ENCODE assay signal across 13 cellular contexts in the genomic region with DNA sequence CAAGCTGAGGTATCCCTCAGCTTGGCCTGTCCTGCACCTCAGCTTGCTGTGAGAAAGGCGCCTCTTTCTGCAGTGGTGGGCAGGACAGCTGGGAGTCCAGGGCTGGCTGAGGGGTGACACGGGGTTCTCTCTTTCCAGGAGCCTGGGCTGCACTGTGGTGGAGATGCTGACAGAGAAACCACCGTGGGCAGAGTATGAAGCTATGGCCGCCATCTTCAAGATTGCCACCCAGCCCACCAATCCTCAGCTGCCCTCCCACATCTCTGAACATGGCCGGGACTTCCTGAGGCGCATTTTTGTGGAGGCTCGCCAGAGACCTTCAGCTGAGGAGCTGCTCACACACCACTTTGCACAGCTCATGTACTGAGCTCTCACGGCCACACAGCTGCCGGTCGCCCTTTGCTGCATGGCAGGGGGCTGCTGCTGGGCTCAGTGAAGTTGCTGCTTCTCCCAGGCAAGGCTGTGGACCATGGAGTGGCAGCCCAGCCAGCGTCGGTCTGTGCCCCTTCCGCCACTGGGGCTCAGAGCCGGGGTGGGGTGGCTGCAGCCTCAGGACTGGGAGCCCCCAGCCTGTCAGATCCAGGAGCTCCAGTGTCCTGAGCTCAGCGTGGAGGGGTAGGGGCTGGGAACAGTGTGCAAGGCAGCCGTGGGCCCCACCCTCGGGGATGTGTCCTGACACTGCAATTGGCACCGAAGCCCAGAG. TPM values are rescaled to one million over a fixed set of nuclear protein-coding genes. Genes with fewer than 3 reads are reported as not detected.
DNase-seq lines count a peak whose midpoint lies in the region; ATAC-seq and TF ChIP-seq lines count a peak whose summit lies in the region.
"Had no signal": no experiment of that assay in that cellular context is flagged by ENCODE, and none has a peak within 500 bp of the region (broad histone marks: within the 10 kb centered on the region; RNA-seq: fewer than 3 reads in every experiment).

No MANE protein-coding gene starts in this region.

- peaks cover 35% of the 10 kb centered on the region for H3K36me3 Mint-ChIP-seq in CD4-positive, CD25-positive, alpha-beta regulatory T cell
- H3K36me3 Mint-ChIP-seq in activated naive CD8-positive, alpha-beta T cell treated with anti-CD3 and anti-CD28 coated beads, Interleukin-2, amount 50 U/mL, for 24 hours (ENCODE audit: low read depth): peaks cover 27% of the 10 kb centered on the region
- H3K36me3 Mint-ChIP-seq in natural killer cell treated with Interleukin-12 subunit alpha and Interleukin-12 subunit beta and Interleukin-15 and Interleukin-18, amount 100 ng/mL, for 72 hours: no peaks in the 10 kb centered on the region

- H3K9me3 Mint-ChIP-seq in CD4-positive, CD25-positive, alpha-beta regulatory T cell: peaks cover 0 to 4% (median 0%) of the 10 kb centered on the region in 7 donors
- no peaks in the 10 kb centered on the region for H3K9me3 Mint-ChIP-seq in activated naive CD8-positive, alpha-beta T cell treated with anti-CD3 and anti-CD28 coated beads, Interleukin-2, amount 50 U/mL, for 24 hours
- H3K9me3 Mint-ChIP-seq in natural killer cell treated with Interleukin-12 subunit alpha and Interleukin-12 subunit beta and Interleukin-15 and Interleukin-18, amount 100 ng/mL, for 72 hours: no peaks in the 10 kb centered on the region

- no peak for ATAC-seq in CD4-positive, CD25-positive, alpha-beta regulatory T cell (ENCODE audit: low read depth in 2 of 2)
- no peak for ATAC-seq in activated naive CD8-positive, alpha-beta T cell treated with anti-CD3 and anti-CD28 coated beads, Interleukin-2, amount 50 U/mL, for 24 hours
- no peak for ATAC-seq in natural killer cell treated with Interleukin-12 subunit alpha and Interleukin-12 subunit beta and Interleukin-15 and Interleukin-18, amount 100 ng/mL, for 72 hours
- ATAC-seq in HG02642 (IDR thresholded peaks at IDR 0.05; ENCODE audit: poor library complexity, unreplicated experiment): no peak
- ATAC-seq: mucosa of descending colon had no signal

- no peak for TF ChIP-seq CTCF in HEK293 (tag by site-specific recombination; IDR thresholded peaks at IDR 0.05)

- CTCF ChIA-PET in HEK293 (lab: Yijun Ruan, JAX): interaction anchor here (0.5 to 1.4 kb wide), 4 partner anchors 52 to 125 kb away, joined by 3 to 4 read pairs (median 3); no protein-coding TSS in a partner anchor

- H3K27ac ChIP-seq in CD4-positive, CD25-positive, alpha-beta regulatory T cell (ENCODE audit: insufficient read depth, low read length, poor library complexity, severe bottlenecking): peak overlapping the region; percentile 93
- no peak overlapping the region for H3K27ac ChIP-seq in HEK293 (ENCODE audit: extremely low read depth, low read depth, low read length)

- peak overlapping the region; percentile 18 to 93 (median 32) for H3K4me3 Mint-ChIP-seq in CD4-positive, CD25-positive, alpha-beta regulatory T cell
- H3K4me3 Mint-ChIP-seq in activated naive CD8-positive, alpha-beta T cell treated with anti-CD3 and anti-CD28 coated beads, Interleukin-2, amount 50 U/mL, for 24 hours: no peak overlapping the region
- no peak overlapping the region for H3K4me3 Mint-ChIP-seq in natural killer cell treated with Interleukin-12 subunit alpha and Interleukin-12 subunit beta and Interleukin-15 and Interleukin-18, amount 100 ng/mL, for 72 hours

- H3K36me3 ChIP-seq in CD4-positive, CD25-positive, alpha-beta regulatory T cell (ENCODE audit: control insufficient read depth, insufficient read depth, low read length): peaks cover 71% of the 10 kb centered on the region
- H3K36me3 ChIP-seq in HEK293 (ENCODE audit: control insufficient read depth in 2 of 2, insufficient read depth in 1 of 2, low read length in 2 of 2): peaks cover 3 to 88% of the 10 kb centered on the region in 2 experiments; a peak in 2 of 3 replicates

- H3K4me3 ChIP-seq in CD4-positive, CD25-positive, alpha-beta regulatory T cell (ENCODE audit: low read depth, low read length): no peak overlapping the region
- H3K4me3 ChIP-seq in HEK293 (ENCODE audit: low read depth, low read length): no peak overlapping the region
- H3K4me3 ChIP-seq: mucosa of descending colon had no signal

- H3K4me1 Mint-ChIP-seq in CD4-positive, CD25-positive, alpha-beta regulatory T cell: peaks cover 22 to 60% (median 39%) of the 10 kb centered on the region in 4 donors
- peaks cover 55% of the 10 kb centered on the region for H3K4me1 Mint-ChIP-seq in activated naive CD8-positive, alpha-beta T cell treated with anti-CD3 and anti-CD28 coated beads, Interleukin-2, amount 50 U/mL, for 24 hours
- peaks cover 31 to 38% of the 10 kb centered on the region in 2 donors for H3K4me1 Mint-ChIP-seq in natural killer cell treated with Interleukin-12 subunit alpha and Interleukin-12 subunit beta and Interleukin-15 and Interleukin-18, amount 100 ng/mL, for 72 hours (ENCODE audit: low read depth in 2 of 2)

- peak in 1 of 3 donors; percentile 11 for DNase-seq in CD4-positive, CD25-positive, alpha-beta regulatory T cell
- DNase-seq in activated naive CD8-positive, alpha-beta T cell treated with anti-CD3 and anti-CD28 coated beads, Interleukin-2, amount 50 U/mL, for 24 hours: no peak
- no peak for DNase-seq in natural killer cell treated with Interleukin-12 subunit alpha and Interleukin-12 subunit beta and Interleukin-15 and Interleukin-18, amount 100 ng/mL, for 72 hours (ENCODE audit: low spot score)
- DNase-seq in H4 (ENCODE audit: low spot score): no peak
- no peak for DNase-seq in NCI-H2196 (lab: John Stamatoyannopoulos, UW; ENCODE audit: unreplicated experiment)
- DNase-seq: activated gamma-delta T cell treated with Interleukin-2 at 50 U/mL for 16 hours; DMS79 treated with DMSO at 0.1 percent for 48 hours; effector CD4-positive, alpha-beta T cell; hippocampal formation; mucosa of descending colon; SHP77 treated with DMSO at 0.1 percent for 48 hours had no signal

- peaks cover 6% of the 10 kb centered on the region for H3K27me3 Mint-ChIP-seq in CD4-positive, CD25-positive, alpha-beta regulatory T cell
- H3K27me3 Mint-ChIP-seq in activated naive CD8-positive, alpha-beta T cell treated with anti-CD3 and anti-CD28 coated beads, Interleukin-2, amount 50 U/mL, for 24 hours: no peaks in the 10 kb centered on the region
- H3K27me3 Mint-ChIP-seq in natural killer cell treated with Interleukin-12 subunit alpha and Interleukin-12 subunit beta and Interleukin-15 and Interleukin-18, amount 100 ng/mL, for 72 hours: no peaks in the 10 kb centered on the region

- no peaks in the 10 kb centered on the region for H3K27me3 ChIP-seq in CD4-positive, CD25-positive, alpha-beta regulatory T cell (ENCODE audit: control insufficient read depth, insufficient read depth, low read length)

- H3K9me3 ChIP-seq in CD4-positive, CD25-positive, alpha-beta regulatory T cell (ENCODE audit: control insufficient read depth in 2 of 2, low read length in 2 of 2): no peaks in the 10 kb centered on the region
- no peaks in the 10 kb centered on the region for H3K9me3 ChIP-seq in HEK293 (ENCODE audit: control insufficient read depth, insufficient read depth, low read depth, low read length)
- H3K9me3 ChIP-seq: mucosa of descending colon had no signal

- POLR2A ChIA-PET in HEK293 (lab: Yijun Ruan, JAX): interaction anchor here (1.3 kb wide), 1 partner anchor 72 kb away, joined by 6 read pairs; a partner anchor contains a TSS

- H3K4me1 ChIP-seq in CD4-positive, CD25-positive, alpha-beta regulatory T cell (ENCODE audit: control insufficient read depth, insufficient read depth, low read length, poor library complexity, severe bottlenecking): peaks cover 41% of the 10 kb centered on the region
- no peaks in the 10 kb centered on the region for H3K4me1 ChIP-seq in HEK293 (ENCODE audit: control insufficient read depth, insufficient read depth, low read length)

- H3K27ac Mint-ChIP-seq in CD4-positive, CD25-positive, alpha-beta regulatory T cell: peak overlapping the region; percentile 65 to 86 (median 78)
- H3K27ac Mint-ChIP-seq in activated naive CD8-positive, alpha-beta T cell treated with anti-CD3 and anti-CD28 coated beads, Interleukin-2, amount 50 U/mL, for 24 hours: peak overlapping the region; percentile 64
- peak overlapping the region; percentile 42 to 85 for H3K27ac Mint-ChIP-seq in natural killer cell treated with Interleukin-12 subunit alpha and Interleukin-12 subunit beta and Interleukin-15 and Interleukin-18, amount 100 ng/mL, for 72 hours

TF ChIP-seq in HEK293, 187 proteins besides CTCF, POLR2A, EP300 and RAD21:
- TF ChIP-seq ZFP69B (tag by site-specific recombination; IDR thresholded peaks at IDR 0.05): 0 out of 2 replicates have a peak, but pooled peaks have one; percentile 30
- TF ChIP-seq TRIM28 (IDR thresholded peaks at IDR 0.05; ENCODE audit: borderline replicate concordance, low read length): no peak

RNA-seq across cellular contexts. Expression of a gene that starts 6.4 kb away (rescaled TPM):
- total RNA-seq in CD4-positive, CD25-positive, alpha-beta regulatory T cell: 634 TPM
- 100 to 1,000 TPM; 408 to 478 (median 445) TPM for polyA plus RNA-seq in CD4-positive, CD25-positive, alpha-beta regulatory T cell
- 100 to 1,000 TPM; 114 to 185 TPM for total RNA-seq in natural killer cell treated with Interleukin-12 subunit alpha and Interleukin-12 subunit beta and Interleukin-15 and Interleukin-18, amount 100 ng/mL, for 72 hours
- 20.3 and 27.8 TPM in 2 replicates for total RNA-seq in H4 (2014; rRNA removed; shearing (Covaris generic))

RNA-seq across cellular contexts. Expression of a gene that starts 48.0 kb away (rescaled TPM):
- total RNA-seq in CD4-positive, CD25-positive, alpha-beta regulatory T cell: 47.8 TPM
- polyA plus RNA-seq in CD4-positive, CD25-positive, alpha-beta regulatory T cell: 10 to 100 TPM; 20.0 to 31.9 (median 22.2) TPM
- 10 to 100 TPM; 59.5 to 86.5 TPM for total RNA-seq in natural killer cell treated with Interleukin-12 subunit alpha and Interleukin-12 subunit beta and Interleukin-15 and Interleukin-18, amount 100 ng/mL, for 72 hours
- total RNA-seq in H4 (2014; rRNA removed; shearing (Covaris generic)): 18.5 and 19.9 TPM in 2 replicates

Comparison
In these comparisons a context has a peak if more than half of its experiments do, and no peak if none do; other contexts are left out.
1. H3K4me3 Mint-ChIP-seq: peak in CD4-positive, CD25-positive, alpha-beta regulatory T cell (4 of 4); none in activated naive CD8-positive, alpha-beta T cell treated with anti-CD3 and anti-CD28 coated beads, Interleukin-2, amount 50 U/mL, for 24 hours (single experiment) and natural killer cell treated with Interleukin-12 subunit alpha and Interleukin-12 subunit beta and Interleukin-15 and Interleukin-18, amount 100 ng/mL, for 72 hours (single experiment).
2. Peak in every context shown above with its lines, with median percentiles within 50 percentile points of each other: H3K27ac Mint-ChIP-seq.